In genomic region chr2:112259509-112260294, GRCh38 we compare ENCODE assay signal across 9 cellular contexts. TPM values are rescaled to one million over a fixed set of nuclear protein-coding genes. Genes with fewer than 3 reads are reported as not detected.
DNase-seq lines count a peak whose midpoint lies in the region; ATAC-seq, FAIRE-seq and TF ChIP-seq lines count a peak whose summit lies in the region.
"Had no signal": no experiment of that assay in that cellular context is flagged by ENCODE, and none has a peak within 500 bp of the region (broad histone marks: within the 10 kb centered on the region; RNA-seq: fewer than 3 reads in every experiment).

No MANE protein-coding gene starts in this region.

- H3K36me3 ChIP-seq in kidney (ENCODE audit: control insufficient read depth in 1 of 2, insufficient read depth in 2 of 2, low read length in 2 of 2) = no peaks in the 10 kb centered on the region

- ATAC-seq in HG02610 (IDR thresholded peaks at IDR 0.05; ENCODE audit: unreplicated experiment) (peak; percentile 38), HG02840 (IDR thresholded peaks at IDR 0.05; ENCODE audit: low FRiP score, unreplicated experiment) (no peak)

- TF ChIP-seq CTCF in cardiac fibroblast (IDR thresholded peaks at IDR 0.05; ENCODE audit: low read depth, low read length) = peak; percentile 98
- peak; percentile 92 for TF ChIP-seq CTCF in kidney (IDR thresholded peaks at IDR 0.05; ENCODE audit: borderline replicate concordance, extremely low read depth, insufficient read depth)

- no peaks in the 10 kb centered on the region for H3K9me3 ChIP-seq in kidney (ENCODE audit: control insufficient read depth in 1 of 2, low read length in 2 of 2)

- peaks cover 0 to 6% of the 10 kb centered on the region in 2 donors for H3K4me1 ChIP-seq in kidney (ENCODE audit: control insufficient read depth in 1 of 2, insufficient read depth in 1 of 2, low read depth in 1 of 2, low read length in 2 of 2)

- intact Hi-C loops in kidney (cut with DNase I) = no loop called here

- peak overlapping the region in 1 of 2 donors; percentile 66 for H3K9ac ChIP-seq in kidney (ENCODE audit: low read length in 2 of 2)

- FAIRE-seq in kidney (lab: Jason Lieb, UNC) = no peak
- FAIRE-seq: islet of Langerhans had no signal

- H3K27ac ChIP-seq in kidney (ENCODE audit: low read depth in 2 of 2, low read length in 2 of 2) = no peak overlapping the region

- H3K4me3 ChIP-seq in cardiac fibroblast (replicated peaks in 1 of 2; ENCODE audit: low read depth in 2 of 2, low read length in 2 of 2) = no peak overlapping the region
- H3K4me3 ChIP-seq in kidney (ENCODE audit: low read length in 2 of 2) = peak overlapping the region; percentile 57 to 62

- DNase-seq in DMS53 treated with DMSO at 0.1 percent for 48 hours (lab: John Stamatoyannopoulos, UW; ENCODE audit: unreplicated experiment) (peak; percentile 70), NCI-H2227 treated with DMSO at 0.1 percent for 48 hours (lab: John Stamatoyannopoulos, UW) (peak; percentile 81), cardiac fibroblast (ENCODE audit: low read depth in 2 of 2) (peak; percentile 88), kidney (peak; percentile 88)
- DNase-seq in activated CD4-positive, CD25-positive, alpha-beta regulatory T cell treated with anti-CD3 and anti-CD28 coated beads, Interleukin-2, amount 50 U/mL, for 16 hours (ENCODE audit: low read depth, low spot score) = peak; percentile 75
- DNase-seq in stimulated activated CD4-positive, alpha-beta T cell treated with anti-CD3 and anti-CD28 coated beads, Interleukin-2, amount 100 ng/mL, for 24 hours = peak; percentile 87 to 88

RNA-seq across cellular contexts. Expression of gene ZC3H8, which starts 4.9 kb away (rescaled TPM):
- total RNA-seq in kidney = 6.8 TPM
- polyA plus RNA-seq in kidney (ENCODE audit: insufficient read depth, low read depth, low replicate concordance) = 8.3 TPM

RNA-seq across cellular contexts. Expression of gene ZC3H6, which starts 15.7 kb away (rescaled TPM):
- 17.1 TPM for total RNA-seq in kidney
- 1.4 TPM for polyA plus RNA-seq in kidney (ENCODE audit: insufficient read depth, low read depth, low replicate concordance)

Comparison
In these comparisons a context has a peak if more than half of its experiments do, and no peak if none do; other contexts are left out.
1. H3K4me3 ChIP-seq: peak in kidney (2 of 2); none in cardiac fibroblast (0 of 2).
2. Peak in every context shown above with its lines, with median percentiles within 50 percentile points of each other: DNase-seq.